ENCODE assay signal across 23 cellular contexts in genomic region chrX:20756585-20756984, GRCh38.
"Had no signal": no experiment of that assay in that cellular context is flagged by ENCODE, and none has a peak within 500 bp of the region (broad histone marks: within the 10 kb centered on the region; RNA-seq: fewer than 3 reads in every experiment).

No MANE protein-coding gene starts in this region.

- H3K27ac Mint-ChIP-seq: immature natural killer cell, memory B cell had no signal

- H3K4me1 Mint-ChIP-seq: immature natural killer cell, memory B cell had no signal

- H3K4me1 ChIP-seq: esophagus muscularis mucosa, foreskin keratinocyte, gastroesophageal sphincter, heart left ventricle, lower lobe of right lung had no signal

- H3K36me3 Mint-ChIP-seq: immature natural killer cell, memory B cell had no signal

- H3K4me3 Mint-ChIP-seq: immature natural killer cell, memory B cell had no signal

- H3K4me3 ChIP-seq: coronary artery, dorsolateral prefrontal cortex, esophagus muscularis mucosa, gastroesophageal sphincter, heart left ventricle, hepatocyte, lower lobe of right lung had no signal

- H3K27me3 ChIP-seq: esophagus muscularis mucosa, foreskin keratinocyte, gastroesophageal sphincter, hepatocyte had no signal

- H3K36me3 ChIP-seq: esophagus muscularis mucosa, gastroesophageal sphincter, heart left ventricle, lower lobe of right lung had no signal

- H3K9me3 Mint-ChIP-seq: memory B cell had no signal

- ATAC-seq: foreskin keratinocyte, gastroesophageal sphincter, heart left ventricle, left colon, left lobe of liver, left ventricle myocardium superior, lower lobe of right lung had no signal

- DNase-seq: dermis blood vessel endothelial cell; dorsolateral prefrontal cortex; effector CD4-positive, alpha-beta T cell; effector memory CD4-positive, alpha-beta T cell; foreskin keratinocyte; heart left ventricle; hypothalamus; immature natural killer cell; islet precursor cell; kidney; kidney glomerular epithelial cell; left colon; left ventricle myocardium superior; lower lobe of right lung; mammary epithelial cell; mesendoderm; midbrain had no signal

- H3K27ac ChIP-seq: coronary artery, dorsolateral prefrontal cortex, esophagus muscularis mucosa, foreskin keratinocyte, gastroesophageal sphincter, heart left ventricle, hepatocyte, lower lobe of right lung had no signal

- H3K9me3 ChIP-seq: esophagus muscularis mucosa, gastroesophageal sphincter, heart left ventricle, lower lobe of right lung had no signal
